In the genomic region with DNA sequence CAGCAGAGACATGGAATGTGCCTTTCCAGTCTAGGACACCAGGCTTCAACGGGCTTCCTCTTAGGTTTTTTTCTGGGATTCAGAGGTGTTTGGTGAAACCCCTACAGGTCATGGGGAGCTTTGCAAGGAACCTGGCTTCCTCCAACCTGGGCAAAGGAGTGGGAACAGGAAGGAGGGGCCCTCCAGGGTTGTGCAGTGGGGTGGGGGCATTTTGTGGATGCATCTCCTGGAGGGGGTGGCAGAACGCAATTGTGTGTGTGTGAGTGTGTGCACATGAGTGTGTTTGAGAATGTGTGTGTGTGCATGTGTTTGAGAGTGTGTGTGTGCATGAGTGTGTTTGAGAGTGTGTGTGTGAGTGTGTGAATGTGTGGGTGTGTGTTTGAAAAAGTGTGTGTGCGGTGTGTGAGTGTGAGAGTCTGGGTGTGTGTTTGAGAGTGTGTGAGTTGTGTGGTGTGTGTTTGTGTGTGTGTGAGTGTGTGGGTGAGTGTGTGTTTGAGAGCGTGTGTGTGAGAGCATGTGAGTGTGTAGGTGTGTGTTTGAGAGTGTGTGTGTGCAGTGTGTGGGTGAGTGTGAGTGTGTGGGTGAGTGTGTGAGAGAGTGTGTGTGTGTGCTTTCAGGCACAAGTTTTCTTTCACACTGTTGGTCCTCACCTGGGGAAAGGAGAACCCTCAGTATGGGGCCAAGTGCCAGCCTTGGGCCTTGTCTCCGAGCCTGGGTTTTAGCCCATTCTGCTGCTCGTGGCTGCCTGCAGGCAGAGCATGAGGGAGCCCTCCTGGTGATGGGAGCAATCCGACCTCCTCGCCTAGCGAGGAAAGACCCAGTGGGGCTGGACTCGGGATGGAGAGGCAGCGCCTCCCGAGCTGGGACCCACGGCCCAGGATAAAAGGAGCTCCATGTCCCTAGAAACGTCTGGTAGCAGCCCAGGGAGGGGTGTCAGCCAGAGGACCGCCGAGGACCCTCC, we compare ENCODE assay signal across 14 cellular contexts. TPM values are rescaled to one million over a fixed set of nuclear protein-coding genes. Genes with fewer than 3 reads are reported as not detected.
A peak's percentile ranks its signal among the peaks of the same experiment; 100 is the strongest.
DNase-seq lines count a peak whose midpoint lies in the region; ATAC-seq, FAIRE-seq and TF ChIP-seq lines count a peak whose summit lies in the region.
"Had no signal": no experiment of that assay in that cellular context is flagged by ENCODE, and none has a peak within 500 bp of the region (broad histone marks: within the 10 kb centered on the region; RNA-seq: fewer than 3 reads in every experiment).

No MANE protein-coding gene starts in this region.

- no peak overlapping the region for H3K9ac ChIP-seq in mammary epithelial cell (ENCODE audit: insufficient read depth, low read length)

- peak; percentile 17 for TF ChIP-seq CTCF in MCF 10A (IDR thresholded peaks at IDR 0.05; ENCODE audit: unreplicated experiment)
- TF ChIP-seq CTCF in mammary epithelial cell (conservative IDR thresholded peaks at IDR 0.05 in 1 of 2, IDR thresholded peaks at IDR 0.05 in 1 of 2; ENCODE audit: extremely low read depth in 1 of 2, insufficient read depth in 1 of 2, low read depth in 1 of 2, low read length in 2 of 2) = no peak
- peak; percentile 29 for TF ChIP-seq CTCF in astrocyte of the cerebellum (IDR thresholded peaks at IDR 0.05; ENCODE audit: low read depth, low read length, missing control alignments)

- no peak overlapping the region for H2AFZ ChIP-seq in mammary epithelial cell (ENCODE audit: low read depth, low read length)

- no peak overlapping the region for H3K4me3 Mint-ChIP-seq in MCF 10A (ENCODE audit: unreplicated experiment)
- H3K4me3 Mint-ChIP-seq: T-helper 1 cell treated with Interleukin-12 subunit alpha and Interleukin-12 subunit beta and Interleukin-4 antibody, amounts not matched to agents 30 μg/mL and 1 μg/mL, for 36 hours had no signal

- no peaks in the 10 kb centered on the region for H3K79me2 ChIP-seq in mammary epithelial cell (ENCODE audit: insufficient read depth, low read length)

- H3K4me3 ChIP-seq in mammary epithelial cell (replicated peaks in 1 of 3; ENCODE audit: insufficient read depth in 1 of 3, low read depth in 2 of 3, low read length in 3 of 3) (no peak overlapping the region), astrocyte of the cerebellum (ENCODE audit: low read depth, low read length) (no peak overlapping the region)

- H3K4me2 ChIP-seq in mammary epithelial cell (ENCODE audit: insufficient read depth, low read depth, low read length) = no peak overlapping the region

- no TSS peak for BruUV-seq in MCF 10A (replicated peaks; lab: Mats Ljungman, UMichigan)
- BruUV-seq in mammary epithelial cell (replicated peaks; lab: Mats Ljungman, UMichigan) = no TSS peak

- H3K4me1 ChIP-seq in mammary epithelial cell (ENCODE audit: insufficient read depth, low read length) = no peaks in the 10 kb centered on the region

- no peaks in the 10 kb centered on the region for H4K20me1 ChIP-seq in mammary epithelial cell (ENCODE audit: insufficient read depth, low read length)

- CTCF ChIA-PET in MCF 10A (lab: Yijun Ruan, JAX) (interaction anchor here (0.6 to 0.7 kb wide), 4 partner anchors 14 to 358 kb away, joined by 3 to 4 read pairs (median 4); no protein-coding TSS in a partner anchor), mammary epithelial cell (lab: Charles Lee; ENCODE audit: low non-redundant PET) (no interaction called here)

- H3K9me3 Mint-ChIP-seq in MCF 10A (ENCODE audit: unreplicated experiment) = no peaks in the 10 kb centered on the region
- H3K9me3 Mint-ChIP-seq: T-helper 1 cell treated with Interleukin-12 subunit alpha and Interleukin-12 subunit beta and Interleukin-4 antibody, amounts not matched to agents 30 μg/mL and 1 μg/mL, for 36 hours had no signal

- intact Hi-C loops in MCF 10A (cut with micrococcal nuclease) = no loop called here
- intact Hi-C loops in mammary epithelial cell (cut with micrococcal nuclease) = no loop called here

- 72% methylated on average over 16 of the region's 16 CpGs for WGBS in mammary epithelial cell (ENCODE audit: low coverage, missing lambda C conversion rate)

- peaks cover 45% of the 10 kb centered on the region for H3K27me3 Mint-ChIP-seq in MCF 10A (ENCODE audit: insufficient read depth, unreplicated experiment)

- H3K36me3 ChIP-seq in mammary epithelial cell (ENCODE audit: insufficient read depth, low read length) = no peaks in the 10 kb centered on the region

- H3K27me3 ChIP-seq in mammary epithelial cell (ENCODE audit: insufficient read depth, low read length) = no peaks in the 10 kb centered on the region

- ATAC-seq in GM21576 (IDR thresholded peaks at IDR 0.05; ENCODE audit: unreplicated experiment) (no peak), HG03025 (IDR thresholded peaks at IDR 0.05; ENCODE audit: low FRiP score, unreplicated experiment) (no peak)

- H3K4me1 Mint-ChIP-seq in MCF 10A (ENCODE audit: insufficient read depth, unreplicated experiment) = no peaks in the 10 kb centered on the region

- no peak for DNase-seq in MCF 10A (ENCODE audit: unreplicated experiment)
- DNase-seq in mammary epithelial cell = no peak
- DNase-seq in astrocyte of the cerebellum (ENCODE audit: low read depth) = no peak
- peak; percentile 55 for DNase-seq in left kidney (ENCODE audit: low read depth, low spot score)
- no peak for DNase-seq in urothelium cell line (ENCODE audit: low spot score)
- DNase-seq in NK-92 treated with Interleukin-12 subunit alpha and Interleukin-12 subunit beta, amount 100 ng/mL, for 24 hours (lab: John Stamatoyannopoulos, UW) = no peak
- DNase-seq: activated CD4-positive, alpha-beta T cell treated with anti-CD3 and anti-CD28 coated beads for 1 hour; activated T-cell treated with anti-CD3 and anti-CD28 coated beads for 4 hours; COR-L47; cortex of kidney; small intestine had no signal

- POLR2A ChIA-PET in MCF 10A (lab: Yijun Ruan, JAX) = interaction anchor here (0.6 kb wide), 2 partner anchors 13 to 176 kb away, joined by 3 read pairs; no protein-coding TSS in a partner anchor

- H3K27ac Mint-ChIP-seq in MCF 10A (ENCODE audit: low read depth, unreplicated experiment) = no peak overlapping the region
- H3K27ac Mint-ChIP-seq: T-helper 1 cell treated with Interleukin-12 subunit alpha and Interleukin-12 subunit beta and Interleukin-4 antibody, amounts not matched to agents 30 μg/mL and 1 μg/mL, for 36 hours had no signal

- dilution Hi-C loops in mammary epithelial cell (cut with HindIII; ENCODE audit: low sequenced_read_pairs) = no loop called here

- in situ Hi-C loops in mammary epithelial cell (cut with MboI; ENCODE audit: low sequenced_read_pairs in 2 of 2) (no loop called here), astrocyte of the cerebellum (cut with HindIII; ENCODE audit: low sequenced_read_pairs) (no loop called here)

- H3K9me3 ChIP-seq in mammary epithelial cell (replicated peaks; ENCODE audit: insufficient read depth, low read length) = no peaks in the 10 kb centered on the region

- peak; percentile 77 for FAIRE-seq in urothelium cell line (lab: Jason Lieb, UNC)
- FAIRE-seq: small intestine had no signal

- no peaks in the 10 kb centered on the region for H3K36me3 Mint-ChIP-seq in MCF 10A (ENCODE audit: insufficient read depth, unreplicated experiment)

- H3K27ac ChIP-seq in mammary epithelial cell (ENCODE audit: insufficient read depth, low read depth, low read length) = no peak overlapping the region

RNA-seq across cellular contexts. Expression of a gene that starts 35.5 kb away (rescaled TPM):
- total RNA-seq in MCF 10A (2022) (0.02 and 0.07 TPM in 2 replicates), mammary epithelial cell (under 1 TPM; 0.05 to 0.17 TPM)
- polyA plus RNA-seq in mammary epithelial cell = 0.03 TPM
- polyA minus RNA-seq in mammary epithelial cell = not detected

Comparison
In these comparisons a context has a peak if more than half of its experiments do, and no peak if none do; other contexts are left out.
1. CTCF ChIP-seq: peak in MCF 10A (single experiment) and astrocyte of the cerebellum (single experiment); none in mammary epithelial cell (0 of 2).